Comparison of ENCODE assay signal across 8 cellular contexts in the genomic region with DNA sequence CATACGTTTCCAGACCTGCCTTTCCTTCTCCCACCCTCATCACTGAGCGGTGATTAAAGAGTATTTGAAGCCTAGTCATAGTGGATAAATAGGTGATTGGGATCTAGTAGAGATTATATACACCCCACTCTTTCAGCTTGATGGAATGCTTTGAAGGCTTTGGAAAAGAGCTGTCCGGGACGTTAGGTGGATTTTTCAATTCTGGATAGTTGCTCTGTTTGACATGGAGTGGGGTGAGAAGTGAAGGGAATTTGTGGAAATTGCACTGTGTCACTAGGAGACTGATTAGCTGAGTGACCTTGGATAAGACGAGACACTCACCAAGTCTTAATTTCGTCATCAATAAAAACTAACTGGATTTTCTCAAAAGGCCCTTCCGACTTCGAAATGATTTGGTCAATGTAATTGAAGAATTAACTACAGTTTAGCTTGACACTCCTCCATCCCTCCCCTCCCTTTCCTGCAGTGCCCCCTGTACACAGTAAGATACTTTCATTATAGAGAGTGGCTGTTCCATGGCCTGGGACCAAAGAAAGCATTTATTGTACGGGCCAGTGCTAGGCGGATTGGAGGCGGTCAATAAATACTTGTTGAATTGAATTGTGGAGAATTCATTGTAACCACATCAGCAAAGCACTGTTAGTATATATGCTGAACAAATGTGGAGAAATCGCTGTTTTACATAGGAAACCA. TPM values are rescaled to one million over a fixed set of nuclear protein-coding genes. Genes with fewer than 3 reads are reported as not detected.
A peak's percentile ranks its signal among the peaks of the same experiment; 100 is the strongest.
DNase-seq lines count a peak whose midpoint lies in the region; ATAC-seq and TF ChIP-seq lines count a peak whose summit lies in the region.

No MANE protein-coding gene starts in this region.

- H3K27me3 Mint-ChIP-seq in IgD-negative memory B cell: no peaks in the 10 kb centered on the region

- H3K4me1 ChIP-seq in mammary epithelial cell (ENCODE audit: insufficient read depth, low read length) (peaks cover 20% of the 10 kb centered on the region), liver (ENCODE audit: control insufficient read depth in 4 of 4, insufficient read depth in 4 of 4, low read length in 3 of 4) (peaks cover 20 to 67% (median 47%) of the 10 kb centered on the region in 4 donors), suprapubic skin (peaks cover 73% of the 10 kb centered on the region)

- ATAC-seq in GM18868 (IDR thresholded peaks at IDR 0.05; ENCODE audit: unreplicated experiment) (no peak), GM18520 (IDR thresholded peaks at IDR 0.05; ENCODE audit: unreplicated experiment) (no peak)

- peak overlapping the region; percentile 63 for H2AFZ ChIP-seq in mammary epithelial cell (ENCODE audit: low read depth, low read length)

- in situ Hi-C loops in mammary epithelial cell (cut with MboI; ENCODE audit: low sequenced_read_pairs in 2 of 2): no loop called here

- peak overlapping the region; percentile 68 to 98 (median 81) for H3K4me3 ChIP-seq in mammary epithelial cell (replicated peaks in 1 of 3; ENCODE audit: insufficient read depth in 1 of 3, low read depth in 2 of 3, low read length in 3 of 3)
- H3K4me3 ChIP-seq in liver (ENCODE audit: low read depth in 1 of 3, low read length in 3 of 3): peak overlapping the region; percentile 85 to 98 (median 95)
- H3K4me3 ChIP-seq in suprapubic skin: peak overlapping the region; percentile 80

- CTCF ChIA-PET in mammary epithelial cell (lab: Charles Lee; ENCODE audit: low non-redundant PET): interaction anchor here (0.6 to 0.7 kb wide), 2 partner anchors 22 to 34 kb away, joined by 3 to 4 read pairs; no protein-coding TSS in a partner anchor

- H3K36me3 ChIP-seq in mammary epithelial cell (ENCODE audit: insufficient read depth, low read length) (peaks cover under 1% of the 10 kb centered on the region), liver (ENCODE audit: control insufficient read depth in 4 of 4, insufficient read depth in 3 of 4, low read depth in 1 of 4, low read length in 3 of 4) (peaks cover 0 to 3% (median under 1%) of the 10 kb centered on the region in 4 donors), suprapubic skin (no peaks in the 10 kb centered on the region)

- peak overlapping the region; percentile 88 to 97 (median 94) for H3K4me3 Mint-ChIP-seq in IgD-negative memory B cell

- H3K9me3 ChIP-seq in mammary epithelial cell (replicated peaks; ENCODE audit: insufficient read depth, low read length): no peaks in the 10 kb centered on the region
- no peaks in the 10 kb centered on the region for H3K9me3 ChIP-seq in liver (ENCODE audit: control insufficient read depth in 4 of 4, low read length in 3 of 4)
- H3K9me3 ChIP-seq in suprapubic skin: no peaks in the 10 kb centered on the region

- peak; percentile 93 for DNase-seq in Ammon's horn (ENCODE audit: low spot score)
- peak; percentile 45 for DNase-seq in mammary epithelial cell
- peak in 1 of 2 donors; percentile 49 for DNase-seq in suprapubic skin (ENCODE audit: low spot score in 2 of 2)
- no peak for DNase-seq in SW480 (ENCODE audit: low spot score)

- TF ChIP-seq CTCF in mammary epithelial cell (conservative IDR thresholded peaks at IDR 0.05 in 1 of 2, IDR thresholded peaks at IDR 0.05 in 1 of 2; ENCODE audit: extremely low read depth in 1 of 2, insufficient read depth in 1 of 2, low read depth in 1 of 2, low read length in 2 of 2) (no peak), liver (IDR thresholded peaks at IDR 0.05; ENCODE audit: low read depth, low read length, missing input control) (no peak), suprapubic skin (IDR thresholded peaks at IDR 0.05) (no peak)

- H3K27ac ChIP-seq in mammary epithelial cell (ENCODE audit: insufficient read depth, low read depth, low read length) (peak overlapping the region; percentile 87), liver (ENCODE audit: low read depth in 1 of 2, low read length in 2 of 2) (peak overlapping the region; percentile 86 to 98), suprapubic skin (peak overlapping the region; percentile 97)

- no peak for TF ChIP-seq EP300 in suprapubic skin (IDR thresholded peaks at IDR 0.05)

- H3K79me2 ChIP-seq in mammary epithelial cell (ENCODE audit: insufficient read depth, low read length): peaks cover 59% of the 10 kb centered on the region

- no peaks in the 10 kb centered on the region for H3K9me3 Mint-ChIP-seq in IgD-negative memory B cell

- TSS peak; percentile 52 for BruUV-seq in mammary epithelial cell (replicated peaks; lab: Mats Ljungman, UMichigan)

- H3K9ac ChIP-seq in mammary epithelial cell (ENCODE audit: insufficient read depth, low read length) (peak overlapping the region; percentile 96), liver (ENCODE audit: low read depth in 1 of 2, low read length in 2 of 2) (peak overlapping the region; percentile 99 to 100)

- TF ChIP-seq RAD21 in liver (IDR thresholded peaks at IDR 0.05): peak in 1 of 2 donors; percentile 7

- dilution Hi-C loops in mammary epithelial cell (cut with HindIII; ENCODE audit: low sequenced_read_pairs): no loop called here

- 5% methylated on average over 12 of the region's 12 CpGs for WGBS in mammary epithelial cell (ENCODE audit: low coverage, missing lambda C conversion rate)
- WGBS in liver: 7% methylated on average over 12 of the region's 12 CpGs
- 19% methylated on average over 12 of the region's 12 CpGs for WGBS in suprapubic skin

- no peaks in the 10 kb centered on the region for H3K27me3 ChIP-seq in mammary epithelial cell (ENCODE audit: insufficient read depth, low read length)
- H3K27me3 ChIP-seq in liver (ENCODE audit: control insufficient read depth in 4 of 4, insufficient read depth in 4 of 4, low read length in 3 of 4): no peaks in the 10 kb centered on the region
- H3K27me3 ChIP-seq in suprapubic skin: no peaks in the 10 kb centered on the region

- H4K20me1 ChIP-seq in mammary epithelial cell (ENCODE audit: insufficient read depth, low read length): no peaks in the 10 kb centered on the region

- no peak for TF ChIP-seq POLR2A in suprapubic skin (IDR thresholded peaks at IDR 0.05)

- peak overlapping the region; percentile 69 for H3K4me2 ChIP-seq in mammary epithelial cell (ENCODE audit: insufficient read depth, low read depth, low read length)

- intact Hi-C loops in mammary epithelial cell (cut with micrococcal nuclease): loop anchor here (5.0 kb wide), 1 partner anchor 36 kb away; no protein-coding TSS in a partner anchor

- H3K27ac Mint-ChIP-seq in IgD-negative memory B cell: peak overlapping the region; percentile 55 to 100 (median 97)

- peaks cover under 1% of the 10 kb centered on the region for H3K36me3 Mint-ChIP-seq in IgD-negative memory B cell

- H3K4me1 Mint-ChIP-seq in IgD-negative memory B cell: peaks cover 23 to 28% (median 27%) of the 10 kb centered on the region in 3 donors

TF ChIP-seq in liver, 16 proteins besides CTCF, POLR2A, EP300 and RAD21:
- TF ChIP-seq RXRA (IDR thresholded peaks at IDR 0.05) (peak in 1 of 2 donors; percentile 33), SP1 (IDR thresholded peaks at IDR 0.05) (no peak), ATF3 (IDR thresholded peaks at IDR 0.05) (peak; percentile 1)

RNA-seq across cellular contexts. Expression of gene ZKSCAN1, which starts 1.0 kb away (rescaled TPM):
- 35.3 TPM for polyA plus RNA-seq in IgD-negative memory B cell
- 10 to 100 TPM; 42.7 to 80.8 TPM for total RNA-seq in mammary epithelial cell
- 15.2 TPM for polyA plus RNA-seq in mammary epithelial cell
- 72.0 TPM for polyA minus RNA-seq in mammary epithelial cell
- 100 to 1,000 TPM in 1 of 2 donors, 10 to 100 TPM in 1; 20.5 to 117 TPM for total RNA-seq in liver
- 10 to 100 TPM; 11.8 to 39.7 TPM for polyA plus RNA-seq in liver
- total RNA-seq in suprapubic skin: 100 to 1,000 TPM in 1 of 4 donors, 10 to 100 TPM in 3; 50.5 to 106 (median 66.4) TPM

RNA-seq across cellular contexts. Expression of gene ZSCAN21, which starts 33.2 kb away (rescaled TPM):
- 9.9 TPM for polyA plus RNA-seq in IgD-negative memory B cell
- total RNA-seq in mammary epithelial cell: 10 to 100 TPM; 10.8 to 15.0 TPM
- 7.9 TPM for polyA plus RNA-seq in mammary epithelial cell
- polyA minus RNA-seq in mammary epithelial cell: 2.7 TPM
- 1 to 10 TPM; 8.5 to 8.6 TPM for total RNA-seq in liver
- 1 to 10 TPM; 4.6 to 5.3 TPM for polyA plus RNA-seq in liver
- total RNA-seq in suprapubic skin: 10 to 100 TPM in 3 of 4 donors, 1 to 10 TPM in 1; 8.9 to 18.5 (median 10.2) TPM

RNA-seq across cellular contexts. Expression of gene AZGP1, which starts 40.5 kb away (rescaled TPM):
- polyA plus RNA-seq in IgD-negative memory B cell: not detected
- 1 to 10 TPM in 1 of 2 donors, not detected in 1; 9.3 TPM for total RNA-seq in mammary epithelial cell
- polyA plus RNA-seq in mammary epithelial cell: 0.14 TPM
- polyA minus RNA-seq in mammary epithelial cell: not detected
- 100 to 1,000 TPM in 1 of 2 donors, 10 to 100 TPM in 1; 99.5 to 952 TPM for total RNA-seq in liver
- polyA plus RNA-seq in liver: 1,000 to 10,000 TPM; 1,348 to 2,721 TPM
- total RNA-seq in suprapubic skin: 1,000 to 10,000 TPM in 1 of 4 donors, 100 to 1,000 TPM in 3; 529 to 1,010 (median 610) TPM

Comparison
In these comparisons a context has a peak if more than half of its experiments do, and no peak if none do; other contexts are left out.
1. RNA of gene AZGP1, which starts 40.5 kb away (total RNA-seq): 99.5 to 952 TPM in liver and 529 to 1,010 TPM in suprapubic skin; 9.3 TPM in mammary epithelial cell; every median in the first group is over 4 times any median in the second.
2. Peak in every context shown above with its lines, with median percentiles within 50 percentile points of each other: H3K27ac ChIP-seq and H3K4me3 ChIP-seq.